ENCODE assay signal across 8 cellular contexts in genomic region chr2:64455031-64455332, GRCh38. TPM values are rescaled to one million over a fixed set of nuclear protein-coding genes. Genes with fewer than 3 reads are reported as not detected.
DNase-seq lines count a peak whose midpoint lies in the region; ATAC-seq and TF ChIP-seq lines count a peak whose summit lies in the region.

No MANE protein-coding gene starts in this region.

- H3K27ac ChIP-seq in ascending aorta (peak overlapping the region; percentile 98 to 99), left lung (peak overlapping the region; percentile 90 to 93), thoracic aorta (peak overlapping the region; percentile 96 to 97)

- ATAC-seq in activated CD4-positive, alpha-beta T cell treated with anti-CD3 and anti-CD28 coated beads for 36 hours = no peak
- ATAC-seq in left lung (no peak), thoracic aorta (ENCODE audit: insufficient number of reproducible peaks, low FRiP score, low read depth) (no peak), HG02870 (IDR thresholded peaks at IDR 0.05; ENCODE audit: unreplicated experiment) (no peak)

- CTCF ChIA-PET in activated CD4-positive, alpha-beta T cell treated with anti-CD3 and anti-CD28 coated beads for 36 hours (lab: Charles Lee) = interaction anchor here (1.3 to 4.1 kb wide), 2 partner anchors 31 to 33 kb away, joined by 3 to 21 read pairs; no protein-coding TSS in a partner anchor

- POLR2A ChIA-PET in activated CD4-positive, alpha-beta T cell treated with anti-CD3 and anti-CD28 coated beads for 36 hours (lab: Charles Lee) = no interaction called here

- H3K36me3 ChIP-seq in ascending aorta = peaks cover 21 to 22% of the 10 kb centered on the region in 2 donors
- peaks cover 0 to 28% of the 10 kb centered on the region in 2 donors for H3K36me3 ChIP-seq in left lung
- H3K36me3 ChIP-seq in thoracic aorta = peaks cover 5% of the 10 kb centered on the region

- DNase-seq in activated CD4-positive, alpha-beta T cell treated with anti-CD3 and anti-CD28 coated beads for 36 hours = no peak
- no peak for DNase-seq in activated CD4-positive, alpha-beta T cell treated with anti-CD3 and anti-CD28 coated beads for 1 hour
- DNase-seq in ascending aorta (ENCODE audit: low spot score in 2 of 2) (no peak), left lung (no peak), thoracic aorta (ENCODE audit: low spot score) (no peak), LoVo (ENCODE audit: low spot score) (no peak), ACHN (no peak)

- H3K27me3 Mint-ChIP-seq in activated CD4-positive, alpha-beta T cell treated with anti-CD3 and anti-CD28 coated beads for 36 hours = peaks cover 19% of the 10 kb centered on the region

- H3K4me1 ChIP-seq in ascending aorta = peaks cover 5% of the 10 kb centered on the region in 2 donors
- peaks cover 0 to 40% of the 10 kb centered on the region in 2 donors for H3K4me1 ChIP-seq in left lung
- H3K4me1 ChIP-seq in thoracic aorta (ENCODE audit: control insufficient read depth in 1 of 2, low read depth in 2 of 2) = peaks cover 3 to 34% of the 10 kb centered on the region in 2 donors

- peaks cover 2% of the 10 kb centered on the region for H3K36me3 Mint-ChIP-seq in activated CD4-positive, alpha-beta T cell treated with anti-CD3 and anti-CD28 coated beads for 36 hours (ENCODE audit: low read depth)

- TF ChIP-seq CTCF in ascending aorta (IDR thresholded peaks at IDR 0.05) (no peak), left lung (IDR thresholded peaks at IDR 0.05) (no peak), thoracic aorta (IDR thresholded peaks at IDR 0.05) (no peak)

- H3K4me3 ChIP-seq in ascending aorta (peak overlapping the region; percentile 76 to 93), left lung (peak overlapping the region; percentile 60 to 62), thoracic aorta (peak overlapping the region; percentile 91)

- H3K9me3 ChIP-seq in ascending aorta (no peaks in the 10 kb centered on the region), left lung (no peaks in the 10 kb centered on the region), thoracic aorta (no peaks in the 10 kb centered on the region)

- H3K4me3 Mint-ChIP-seq in activated CD4-positive, alpha-beta T cell treated with anti-CD3 and anti-CD28 coated beads for 36 hours = peak overlapping the region; percentile 69

- peak overlapping the region; percentile 11 for H3K27ac Mint-ChIP-seq in activated CD4-positive, alpha-beta T cell treated with anti-CD3 and anti-CD28 coated beads for 36 hours

- H3K4me1 Mint-ChIP-seq in activated CD4-positive, alpha-beta T cell treated with anti-CD3 and anti-CD28 coated beads for 36 hours = peaks cover 5% of the 10 kb centered on the region

- in situ Hi-C loops in ACHN (cut with HindIII; ENCODE audit: low pct_ligation_motif_present, low pct_unique_long_range_greater_than_20kb, low sequenced_read_pairs) = no loop called here

- H3K9me3 Mint-ChIP-seq in activated CD4-positive, alpha-beta T cell treated with anti-CD3 and anti-CD28 coated beads for 36 hours (ENCODE audit: low read depth) = no peaks in the 10 kb centered on the region

- intact Hi-C loops in activated CD4-positive, alpha-beta T cell treated with anti-CD3 and anti-CD28 coated beads for 36 hours (cut with DNase I, micrococcal nuclease) = no loop called here
- intact Hi-C loops in ascending aorta (cut with DNase I) (loop anchor here (2.0 to 10.0 kb wide), 5 partner anchors 124 to 870 kb away; partner anchors contain the start of genes MDH1, PELI1 and WDPCP), left lung (cut with DNase I) (no loop called here)

- no peaks in the 10 kb centered on the region for H3K27me3 ChIP-seq in ascending aorta
- H3K27me3 ChIP-seq in left lung = peaks cover 0 to 13% of the 10 kb centered on the region in 2 donors
- H3K27me3 ChIP-seq in thoracic aorta (replicated peaks; ENCODE audit: insufficient read depth) = no peaks in the 10 kb centered on the region

RNA-seq across cellular contexts. Expression of gene LGALSL, which starts 1.0 kb away (rescaled TPM):
- 1 to 10 TPM; 1.9 to 2.2 TPM for total RNA-seq in activated CD4-positive, alpha-beta T cell treated with anti-CD3 and anti-CD28 coated beads for 36 hours
- 35.4 TPM for total RNA-seq in ascending aorta
- 10 to 100 TPM; 33.5 to 34.1 TPM for total RNA-seq in left lung
- 10 to 100 TPM; 15.8 to 19.3 TPM for total RNA-seq in thoracic aorta

Comparison
In these comparisons a context has a peak if more than half of its experiments do, and no peak if none do; other contexts are left out.
1. RNA of gene LGALSL, which starts 1.0 kb away (total RNA-seq): 35.4 TPM in ascending aorta (single experiment), 33.5 to 34.1 TPM in left lung and 15.8 to 19.3 TPM in thoracic aorta; 1.9 to 2.2 TPM in activated CD4-positive, alpha-beta T cell treated with anti-CD3 and anti-CD28 coated beads for 36 hours; every median in the first group is over 4 times any median in the second.
2. Peak in every context shown above with its lines, with median percentiles within 50 percentile points of each other: H3K27ac ChIP-seq and H3K4me3 ChIP-seq.